Comparison of ENCODE assay signal across 28 cellular contexts in genomic region chr1:224911217-224911616, GRCh38.
"Had no signal": no experiment of that assay in that cellular context is flagged by ENCODE, and none has a peak within 500 bp of the region (broad histone marks: within the 10 kb centered on the region; RNA-seq: fewer than 3 reads in every experiment).

No MANE protein-coding gene starts in this region.

- H3K4me1 Mint-ChIP-seq: stimulated activated effector memory CD8-positive, alpha-beta T cell treated with anti-CD3 and anti-CD28 coated beads, Interleukin-12 subunit alpha, Interleukin-12 subunit beta, amount 100 ng/mL, for 72 hours; stimulated activated memory B cell treated with anti-CD40 and anti-IgM and Interleukin-4, amounts not matched to agents 10 μg/mL and 1 μg/mL and 100 μg/mL, for 72 hours; stimulated activated naive B cell treated with anti-CD40 and anti-IgM and Interleukin-4, amounts not matched to agents 10 μg/mL and 1 μg/mL and 100 μg/mL, for 72 hours; stimulated activated naive CD8-positive, alpha-beta T cell treated with anti-CD3 and anti-CD28 coated beads, Interleukin-15, amount 100 ng/mL, for 72 hours had no signal

- H3K27ac Mint-ChIP-seq: stimulated activated effector memory CD8-positive, alpha-beta T cell treated with anti-CD3 and anti-CD28 coated beads, Interleukin-12 subunit alpha, Interleukin-12 subunit beta, amount 100 ng/mL, for 72 hours; stimulated activated memory B cell treated with anti-CD40 and anti-IgM and Interleukin-4, amounts not matched to agents 10 μg/mL and 1 μg/mL and 100 μg/mL, for 72 hours; stimulated activated naive B cell treated with anti-CD40 and anti-IgM and Interleukin-4, amounts not matched to agents 10 μg/mL and 1 μg/mL and 100 μg/mL, for 72 hours; stimulated activated naive CD8-positive, alpha-beta T cell treated with anti-CD3 and anti-CD28 coated beads, Interleukin-15, amount 100 ng/mL, for 72 hours; stimulated activated naive CD8-positive, alpha-beta T cell treated with anti-CD3 and anti-CD28 coated beads, Interleukin-15, Interleukin-2, amounts not matched to agents 100 ng/mL and 50 ng/mL, for 24 hours; type B pancreatic cell had no signal

- H3K27me3 ChIP-seq: testis, tibial artery, tibial nerve, transverse colon, upper lobe of left lung, uterus, vagina had no signal

- ATAC-seq: stimulated activated effector memory CD8-positive, alpha-beta T cell treated with anti-CD3 and anti-CD28 coated beads, Interleukin-12 subunit alpha, Interleukin-12 subunit beta, amount 100 ng/mL, for 72 hours; stimulated activated memory B cell treated with anti-CD40 and anti-IgM and Interleukin-4, amounts not matched to agents 10 μg/mL and 1 μg/mL and 100 μg/mL, for 72 hours; stimulated activated naive B cell treated with anti-CD40 and anti-IgM and Interleukin-4, amounts not matched to agents 10 μg/mL and 1 μg/mL and 100 μg/mL, for 72 hours; stimulated activated naive CD8-positive, alpha-beta T cell treated with anti-CD3 and anti-CD28 coated beads, Interleukin-15, amount 100 ng/mL, for 72 hours; stimulated activated naive CD8-positive, alpha-beta T cell treated with anti-CD3 and anti-CD28 coated beads, Interleukin-15, Interleukin-2, amounts not matched to agents 100 U/mL and 50 U/mL, for 24 hours; upper lobe of right lung had no signal

- H3K9me3 ChIP-seq: suprapubic skin, testis, uterus, vagina had no signal

- FAIRE-seq: urothelium cell line had no signal

- H3K27ac ChIP-seq: stomach, suprapubic skin, testis, thoracic aorta, tibial artery, tibial nerve, transverse colon, upper lobe of left lung, upper lobe of right lung, uterus, vagina had no signal

- DNase-seq: stimulated activated CD4-positive, alpha-beta T cell treated with anti-CD3 and anti-CD28 coated beads, Interleukin-2, amount 100 ng/mL, for 48 hours; stimulated activated CD4-positive, alpha-beta T cell treated with anti-CD3 and anti-CD28 coated beads, Interleukin-4, amount 100 ng/mL, for 1 hour; stimulated activated CD4-positive, alpha-beta T cell treated with anti-CD3 and anti-CD28 coated beads, Interleukin-4, amount 100 ng/mL, for 24 hours; stimulated activated CD4-positive, alpha-beta T cell treated with anti-CD3 and anti-CD28 coated beads, Interleukin-4, amount 100 ng/mL, for 4 hours; stimulated activated CD8-positive, alpha-beta memory T cell treated with anti-CD3 and anti-CD28 coated beads, Interleukin-4, amount 100 ng/mL, for 48 hours; stimulated activated naive B cell treated with anti-CD40 and anti-IgM and Interleukin-4, amounts not matched to agents 10 μg/mL and 1 μg/mL and 100 μg/mL, for 72 hours; stimulated activated naive CD4-positive, alpha-beta T cell; stimulated activated naive CD4-positive, alpha-beta T cell treated with Interleukin-2 at 50 U/mL for 16 hours; stimulated activated naive CD8-positive, alpha-beta T cell treated with anti-CD3 and anti-CD28 coated beads, Interleukin-15, amount 100 ng/mL, for 72 hours; stimulated activated naive CD8-positive, alpha-beta T cell treated with anti-CD3 and anti-CD28 coated beads, Interleukin-15, Interleukin-2, amounts not matched to agents 100 U/mL and 50 U/mL, for 24 hours; stomach; substantia nigra; testis; tibial artery; transverse colon; trophoblast cell; upper lobe of left lung; upper lobe of right lung; uterus had no signal

- H3K4me3 ChIP-seq: stomach, suprapubic skin, testis, thoracic aorta, tibial artery, tibial nerve, transverse colon, upper lobe of left lung, upper lobe of right lung, uterus, vagina had no signal

- H3K36me3 ChIP-seq: stomach, suprapubic skin, thoracic aorta, tibial artery, tibial nerve, transverse colon, upper lobe of left lung, upper lobe of right lung, uterus, vagina had no signal

- H3K36me3 Mint-ChIP-seq: stimulated activated effector memory CD8-positive, alpha-beta T cell treated with anti-CD3 and anti-CD28 coated beads, Interleukin-12 subunit alpha, Interleukin-12 subunit beta, amount 100 ng/mL, for 72 hours; stimulated activated memory B cell treated with anti-CD40 and anti-IgM and Interleukin-4, amounts not matched to agents 10 μg/mL and 1 μg/mL and 100 μg/mL, for 72 hours; type B pancreatic cell had no signal

- H3K4me1 ChIP-seq: stomach, suprapubic skin, testis, tibial artery, tibial nerve, transverse colon, upper lobe of left lung, upper lobe of right lung, uterus, vagina had no signal

- H3K4me3 Mint-ChIP-seq: stimulated activated effector memory CD8-positive, alpha-beta T cell treated with anti-CD3 and anti-CD28 coated beads, Interleukin-12 subunit alpha, Interleukin-12 subunit beta, amount 100 ng/mL, for 72 hours; stimulated activated memory B cell treated with anti-CD40 and anti-IgM and Interleukin-4, amounts not matched to agents 10 μg/mL and 1 μg/mL and 100 μg/mL, for 72 hours; stimulated activated naive B cell treated with anti-CD40 and anti-IgM and Interleukin-4, amounts not matched to agents 10 μg/mL and 1 μg/mL and 100 μg/mL, for 72 hours; stimulated activated naive CD8-positive, alpha-beta T cell treated with anti-CD3 and anti-CD28 coated beads, Interleukin-15, amount 100 ng/mL, for 72 hours; stimulated activated naive CD8-positive, alpha-beta T cell treated with anti-CD3 and anti-CD28 coated beads, Interleukin-15, Interleukin-2, amounts not matched to agents 100 ng/mL and 50 ng/mL, for 24 hours; type B pancreatic cell had no signal
